8 cellular contexts compared by ENCODE assay signal in genomic region chr6:137571854-137572253, GRCh38.
DNase-seq lines count a peak whose midpoint lies in the region; ATAC-seq, FAIRE-seq and TF ChIP-seq lines count a peak whose summit lies in the region.

No MANE protein-coding gene starts in this region.

- H3K4me3 ChIP-seq in body of pancreas = no peak overlapping the region

- ATAC-seq in HG03095 (IDR thresholded peaks at IDR 0.05; ENCODE audit: unreplicated experiment) (peak; percentile 59), body of pancreas (no peak), HG03571 (IDR thresholded peaks at IDR 0.05; ENCODE audit: unreplicated experiment) (no peak)

- no peak for TF ChIP-seq POLR2A in body of pancreas (IDR thresholded peaks at IDR 0.05)

- H3K27ac ChIP-seq in body of pancreas = no peak overlapping the region

- TF ChIP-seq CTCF in body of pancreas (IDR thresholded peaks at IDR 0.05) = peak; percentile 12 to 68 (median 37)

- H3K36me3 ChIP-seq in body of pancreas (replicated peaks in 1 of 2; ENCODE audit: insufficient read depth in 1 of 2, low read depth in 2 of 2) = no peaks in the 10 kb centered on the region

- H3K27me3 ChIP-seq in body of pancreas = no peaks in the 10 kb centered on the region

- intact Hi-C loops in body of pancreas (cut with DNase I) = no loop called here

- H3K4me1 ChIP-seq in body of pancreas = peaks cover 5% of the 10 kb centered on the region

- peak; percentile 18 for DNase-seq in NCI-H1105 treated with DMSO at 0.1 percent for 48 hours (lab: John Stamatoyannopoulos, UW)
- no peak for DNase-seq in NCI-H1105 (lab: John Stamatoyannopoulos, UW)
- peak; percentile 18 to 57 (median 35) for DNase-seq in T-helper 1 cell
- DNase-seq in body of pancreas = peak; percentile 27 to 57 (median 48)
- peak; percentile 49 for DNase-seq in mucosa of gallbladder (ENCODE audit: low spot score)
- peak; percentile 23 for DNase-seq in urothelium cell line (ENCODE audit: low spot score)

- no peak for FAIRE-seq in urothelium cell line (lab: Jason Lieb, UNC)

- no peaks in the 10 kb centered on the region for H3K9me3 ChIP-seq in body of pancreas
